ENCODE assay signal across 8 cellular contexts in the genomic region with DNA sequence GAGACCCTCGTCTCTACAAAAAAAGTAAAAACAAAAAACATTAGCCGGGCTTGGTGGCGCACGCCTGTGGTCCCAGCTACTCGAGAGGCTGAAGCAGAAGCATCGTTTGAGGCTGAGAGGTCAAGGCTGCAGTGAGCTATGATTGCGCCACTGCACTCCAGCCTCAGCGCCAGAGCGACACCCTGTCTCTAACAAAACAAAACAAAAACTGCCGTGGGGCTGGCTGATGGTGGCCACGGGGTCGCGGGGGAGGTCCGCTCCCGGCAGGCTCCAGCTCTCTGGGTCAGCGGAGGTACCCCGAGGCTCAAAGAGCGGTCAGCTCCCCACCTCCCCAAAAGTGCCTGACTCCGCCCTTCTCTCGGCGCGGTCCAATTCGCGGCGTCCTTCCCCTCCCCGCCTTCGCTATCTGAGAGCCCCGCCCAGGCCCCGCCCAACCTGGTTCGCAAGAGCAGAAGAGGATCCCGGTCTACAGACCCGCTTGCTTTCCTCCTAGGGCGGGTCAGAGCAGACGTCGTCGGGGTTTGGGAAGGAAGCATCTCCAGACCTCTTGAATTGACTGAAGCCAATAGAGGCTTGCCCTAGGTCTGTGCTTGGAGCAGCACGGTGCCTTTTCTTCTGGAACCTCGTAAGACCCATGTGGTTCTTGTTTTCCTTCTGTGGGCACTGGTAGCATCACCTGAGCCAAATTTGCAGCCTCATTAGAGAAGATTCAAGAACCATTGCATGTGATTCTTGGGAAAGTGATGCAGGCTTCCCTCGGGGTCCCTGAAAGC. TPM values are rescaled to one million over a fixed set of nuclear protein-coding genes. Genes with fewer than 3 reads are reported as not detected.
A peak's percentile ranks its signal among the peaks of the same experiment; 100 is the strongest.
DNase-seq lines count a peak whose midpoint lies in the region; ATAC-seq, FAIRE-seq and TF ChIP-seq lines count a peak whose summit lies in the region.

No MANE protein-coding gene starts in this region.

- peaks cover 12% of the 10 kb centered on the region for H3K79me2 ChIP-seq in neural progenitor cell (ENCODE audit: low read depth)

- H3K27me3 ChIP-seq in neural progenitor cell, result peaks cover 97% of the 10 kb centered on the region

- H3F3A ChIP-seq in neural progenitor cell (ENCODE audit: low read depth), result peaks cover 64% of the 10 kb centered on the region

- H4K20me1 ChIP-seq in neural progenitor cell (ENCODE audit: low read depth), result peaks cover 56% of the 10 kb centered on the region

- no peaks in the 10 kb centered on the region for H3K9me3 Mint-ChIP-seq in activated naive CD4-positive, alpha-beta T cell treated with anti-CD3 and anti-CD28 coated beads, Interleukin-2, amount 50 U/mL, for 72 hours
- peaks cover 9% of the 10 kb centered on the region for H3K9me3 Mint-ChIP-seq in neural progenitor cell

- DNase-seq in activated naive CD4-positive, alpha-beta T cell treated with anti-CD3 and anti-CD28 coated beads, Interleukin-2, amount 50 U/mL, for 72 hours (ENCODE audit: low spot score in 2 of 2), result peak in 1 of 2 donors; percentile 50
- no peak for DNase-seq in activated naive CD4-positive, alpha-beta T cell treated with anti-CD3 and anti-CD28 coated beads, Interleukin-2, amount 50 U/mL, for 16 hours
- DNase-seq in M059J (ENCODE audit: low read depth) (peak; percentile 18), astrocyte of the cerebellum (ENCODE audit: low read depth) (no peak), neural progenitor cell (ENCODE audit: low spot score) (peak; percentile 88), activated gamma-delta T cell (lab: John Stamatoyannopoulos, UW) (no peak), caudate nucleus (lab: John Stamatoyannopoulos, UW) (no peak), frontal cortex (ENCODE audit: low spot score in 2 of 2) (no peak)

- H3K27me3 Mint-ChIP-seq in neural progenitor cell (ENCODE audit: insufficient read depth, low read depth), result peaks cover 82% of the 10 kb centered on the region

- H3K27ac ChIP-seq in neural progenitor cell (no peak overlapping the region), caudate nucleus (ENCODE audit: low read depth, low read length) (no peak overlapping the region)

- peaks cover 35% of the 10 kb centered on the region for H3K4me1 ChIP-seq in neural progenitor cell

- H3K4me3 Mint-ChIP-seq in neural progenitor cell, result peak overlapping the region; percentile 41

- TF ChIP-seq CTCF in astrocyte of the cerebellum (IDR thresholded peaks at IDR 0.05; ENCODE audit: low read depth, low read length, missing control alignments), result no peak
- no peak for TF ChIP-seq CTCF in neural progenitor cell (IDR thresholded peaks at IDR 0.05)

- in situ Hi-C loops in astrocyte of the cerebellum (cut with HindIII; ENCODE audit: low sequenced_read_pairs), result no loop called here

- peak; percentile 34 to 75 for ATAC-seq in activated naive CD4-positive, alpha-beta T cell treated with anti-CD3 and anti-CD28 coated beads, Interleukin-2, amount 50 U/mL, for 72 hours

- peaks cover 17% of the 10 kb centered on the region for H3K4me1 Mint-ChIP-seq in neural progenitor cell

- H2AFZ ChIP-seq in neural progenitor cell (replicated peaks), result no peak overlapping the region

- H3K36me3 Mint-ChIP-seq in activated naive CD4-positive, alpha-beta T cell treated with anti-CD3 and anti-CD28 coated beads, Interleukin-2, amount 50 U/mL, for 72 hours, result peaks cover 0 to 16% of the 10 kb centered on the region in 2 donors
- H3K36me3 Mint-ChIP-seq in neural progenitor cell, result no peaks in the 10 kb centered on the region

- no peak overlapping the region for H3K9ac ChIP-seq in neural progenitor cell

- peaks cover 14% of the 10 kb centered on the region for H3K36me3 ChIP-seq in neural progenitor cell

- H3K4me2 ChIP-seq in neural progenitor cell, result peak overlapping the region; percentile 63

- H3K4me3 ChIP-seq in astrocyte of the cerebellum (ENCODE audit: low read depth, low read length) (peak overlapping the region; percentile 9), neural progenitor cell (peak overlapping the region; percentile 46)

- H3K27ac Mint-ChIP-seq in activated naive CD4-positive, alpha-beta T cell treated with anti-CD3 and anti-CD28 coated beads, Interleukin-2, amount 50 U/mL, for 72 hours, result no peak overlapping the region
- H3K27ac Mint-ChIP-seq in neural progenitor cell, result no peak overlapping the region

- no peak for FAIRE-seq in frontal cortex (lab: Jason Lieb, UNC)

- no peaks in the 10 kb centered on the region for H3K9me3 ChIP-seq in neural progenitor cell (ENCODE audit: low read depth)

RNA-seq across cellular contexts. Expression of a gene that starts 7.8 kb away (rescaled TPM):
- under 1 TPM in 1 of 2 donors, not detected in 1; 0.56 TPM for total RNA-seq in activated naive CD4-positive, alpha-beta T cell treated with anti-CD3 and anti-CD28 coated beads, Interleukin-2, amount 50 U/mL, for 72 hours
- not detected in 2 replicates for total RNA-seq in M059J (2014; rRNA removed; shearing (Covaris generic))
- total RNA-seq in neural progenitor cell (ENCODE audit: low replicate concordance), result 20.7 and 78.1 TPM in 2 replicates
- not detected for total RNA-seq in frontal cortex

RNA-seq across cellular contexts. Expression of a gene that starts 45.5 kb away (rescaled TPM):
- not detected for total RNA-seq in activated naive CD4-positive, alpha-beta T cell treated with anti-CD3 and anti-CD28 coated beads, Interleukin-2, amount 50 U/mL, for 72 hours
- total RNA-seq in M059J (2014; rRNA removed; shearing (Covaris generic)), result not detected in 2 replicates
- total RNA-seq in neural progenitor cell (ENCODE audit: low replicate concordance), result 2.1 TPM in 1 of 2 replicates, not detected in the other
- 22.8 TPM for total RNA-seq in frontal cortex

RNA-seq across cellular contexts. Expression of a gene that starts 53.0 kb away (rescaled TPM):
- not detected for total RNA-seq in activated naive CD4-positive, alpha-beta T cell treated with anti-CD3 and anti-CD28 coated beads, Interleukin-2, amount 50 U/mL, for 72 hours
- total RNA-seq in M059J (2014; rRNA removed; shearing (Covaris generic)), result not detected in 2 replicates
- total RNA-seq in neural progenitor cell (ENCODE audit: low replicate concordance) (0.12 and 2.2 TPM in 2 replicates), frontal cortex (not detected)

Comparison
In these comparisons a context has a peak if more than half of its experiments do, and no peak if none do; other contexts are left out.
1. DNase-seq: peak in M059J (single experiment) and neural progenitor cell (single experiment); none in activated naive CD4-positive, alpha-beta T cell treated with anti-CD3 and anti-CD28 coated beads, Interleukin-2, amount 50 U/mL, for 16 hours (single experiment), astrocyte of the cerebellum (single experiment), activated gamma-delta T cell (single experiment), caudate nucleus (0 of 61) and frontal cortex (0 of 2).
2. RNA of a gene that starts 7.8 kb away (total RNA-seq): 20.7 to 78.1 TPM in neural progenitor cell; 0.56 TPM in activated naive CD4-positive, alpha-beta T cell treated with anti-CD3 and anti-CD28 coated beads, Interleukin-2, amount 50 U/mL, for 72 hours, not detected in M059J and not detected in frontal cortex (single experiment); every median in the first group is over 10 times any median in the second.